24 cellular contexts compared by ENCODE assay signal in the genomic region with DNA sequence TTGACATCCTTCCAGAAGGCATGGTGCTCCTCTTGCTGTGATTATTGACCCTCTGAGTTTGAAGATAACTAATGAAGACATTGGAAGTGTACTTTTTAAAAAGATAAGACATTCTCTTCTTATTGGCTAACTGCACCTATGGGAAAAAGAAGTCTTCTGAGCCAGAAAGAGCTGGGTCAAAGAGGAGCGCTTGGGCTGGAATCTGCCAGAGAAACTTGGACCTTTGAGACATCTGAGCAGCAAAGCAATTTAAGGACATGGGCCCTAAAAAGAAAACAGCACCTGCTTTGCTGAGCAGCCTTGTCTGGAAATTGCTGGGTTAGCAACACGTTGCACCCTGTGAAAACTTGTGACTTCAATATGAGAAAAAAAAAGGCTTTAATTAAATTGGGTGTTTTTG. TPM values are rescaled to one million over a fixed set of nuclear protein-coding genes. Genes with fewer than 3 reads are reported as not detected.
"Had no signal": no experiment of that assay in that cellular context is flagged by ENCODE, and none has a peak within 500 bp of the region (broad histone marks: within the 10 kb centered on the region; RNA-seq: fewer than 3 reads in every experiment).

No MANE protein-coding gene starts in this region.

- H3K27ac ChIP-seq: neural progenitor cell, ovary, parathyroid adenoma, psoas muscle, sigmoid colon, tibial artery, transverse colon, upper lobe of right lung, uterus had no signal

- H3K4me1 ChIP-seq: neural progenitor cell, parathyroid adenoma, sigmoid colon, tibial artery, transverse colon, upper lobe of right lung, uterus had no signal

- H3K27me3 ChIP-seq: neural progenitor cell, ovary, right lobe of liver, sigmoid colon, tibial artery, transverse colon, upper lobe of right lung, uterus had no signal

- H3K4me3 ChIP-seq: neural progenitor cell, ovary, psoas muscle, right lobe of liver, sigmoid colon, tibial artery, transverse colon, upper lobe of right lung, uterus had no signal

- H3K9me3 ChIP-seq: ovary, psoas muscle, right lobe of liver, sigmoid colon, tibial artery, transverse colon, upper lobe of right lung, uterus had no signal

- DNase-seq: naive thymus-derived CD4-positive, alpha-beta T cell; natural killer cell; occipital lobe; ovary; posterior cingulate gyrus; psoas muscle; right lobe of liver; sigmoid colon; small intestine; stimulated activated CD4-positive, alpha-beta T cell treated with anti-CD3 and anti-CD28 coated beads, Interleukin-15, amount 100 ng/mL, for 24 hours; stimulated activated CD4-positive, alpha-beta T cell treated with anti-CD3 and anti-CD28 coated beads, Interleukin-2, amount 100 ng/mL, for 24 hours; stimulated activated CD4-positive, alpha-beta T cell treated with anti-CD3 and anti-CD28 coated beads, Interleukin-2, amount 100 ng/mL, for 48 hours; stimulated activated CD4-positive, alpha-beta T cell treated with anti-CD3 and anti-CD28 coated beads, Interleukin-4, amount 100 ng/mL, for 24 hours; stimulated activated naive CD4-positive, alpha-beta T cell; stimulated activated naive CD8-positive, alpha-beta T cell treated with anti-CD3 and anti-CD28 coated beads, Interleukin-15, amount 100 ng/mL, for 72 hours; stimulated activated naive CD8-positive, alpha-beta T cell treated with anti-CD3 and anti-CD28 coated beads, Interleukin-15, Interleukin-2, amounts not matched to agents 100 U/mL and 50 U/mL, for 24 hours; tibial artery; transverse colon; upper lobe of right lung; uterus had no signal

- H3K36me3 ChIP-seq: neural progenitor cell, ovary, right lobe of liver, sigmoid colon, tibial artery, transverse colon, upper lobe of right lung, uterus had no signal

- H3K9ac ChIP-seq: neural progenitor cell, parathyroid adenoma had no signal

- ATAC-seq: naive thymus-derived CD4-positive, alpha-beta T cell; natural killer cell; psoas muscle; right lobe of liver; stimulated activated effector memory CD8-positive, alpha-beta T cell treated with anti-CD3 and anti-CD28 coated beads, Interleukin-12 subunit alpha, Interleukin-12 subunit beta, amount 100 ng/mL, for 72 hours; stimulated activated naive CD8-positive, alpha-beta T cell treated with anti-CD3 and anti-CD28 coated beads, Interleukin-15, amount 100 ng/mL, for 72 hours; stimulated activated naive CD8-positive, alpha-beta T cell treated with anti-CD3 and anti-CD28 coated beads, Interleukin-15, Interleukin-2, amounts not matched to agents 100 U/mL and 50 U/mL, for 24 hours; upper lobe of right lung had no signal

RNA-seq across cellular contexts. Expression of a gene that starts 27.8 kb away (rescaled TPM):
- polyA plus RNA-seq: naive thymus-derived CD4-positive, alpha-beta T cell; neural cell had no signal
